ENCODE assay signal across 9 cellular contexts in genomic region chr3:12750223-12750622, GRCh38. TPM values are rescaled to one million over a fixed set of nuclear protein-coding genes. Genes with fewer than 3 reads are reported as not detected.
DNase-seq lines count a peak whose midpoint lies in the region; ATAC-seq and TF ChIP-seq lines count a peak whose summit lies in the region.
"Had no signal": no experiment of that assay in that cellular context is flagged by ENCODE, and none has a peak within 500 bp of the region (broad histone marks: within the 10 kb centered on the region; RNA-seq: fewer than 3 reads in every experiment).

No MANE protein-coding gene starts in this region.

- no peaks in the 10 kb centered on the region for H3K36me3 Mint-ChIP-seq in stimulated activated effector memory CD8-positive, alpha-beta T cell treated with anti-CD3 and anti-CD28 coated beads, Interleukin-12 subunit alpha, Interleukin-12 subunit beta, amount 100 ng/mL, for 72 hours

- H3K4me3 Mint-ChIP-seq in stimulated activated effector memory CD8-positive, alpha-beta T cell treated with anti-CD3 and anti-CD28 coated beads, Interleukin-12 subunit alpha, Interleukin-12 subunit beta, amount 100 ng/mL, for 72 hours = no peak overlapping the region

- H3K4me1 ChIP-seq in RWPE2 (ENCODE audit: insufficient read depth, poor library complexity, severe bottlenecking) (peaks cover 48% of the 10 kb centered on the region), uterus (no peaks in the 10 kb centered on the region)

- no peak for TF ChIP-seq POLR2A in uterus (IDR thresholded peaks at IDR 0.05)

- peaks cover 9% of the 10 kb centered on the region for H3K4me1 Mint-ChIP-seq in stimulated activated effector memory CD8-positive, alpha-beta T cell treated with anti-CD3 and anti-CD28 coated beads, Interleukin-12 subunit alpha, Interleukin-12 subunit beta, amount 100 ng/mL, for 72 hours

- POLR2A ChIA-PET in AG04450 (lab: Yijun Ruan, JAX) = no interaction called here

- H3K9me3 ChIP-seq in AG04450 (ENCODE audit: control insufficient read depth, insufficient read depth, low read length) (no peaks in the 10 kb centered on the region), RWPE2 (ENCODE audit: severe bottlenecking) (no peaks in the 10 kb centered on the region), uterus (no peaks in the 10 kb centered on the region)

- DNase-seq in AG04450 (ENCODE audit: low read depth, low spot score) (peak; percentile 70), RWPE2 (ENCODE audit: low spot score) (no peak), Right ventricle myocardium superior (peak; percentile 69), uterus (peak; percentile 19 to 36)
- no peak for DNase-seq in stimulated activated effector memory CD8-positive, alpha-beta T cell treated with anti-CD3 and anti-CD28 coated beads, Interleukin-12 subunit alpha, Interleukin-12 subunit beta, amount 100 ng/mL, for 72 hours (ENCODE audit: low spot score in 2 of 2)

- H3K27me3 ChIP-seq in AG04450 (ENCODE audit: control insufficient read depth, insufficient read depth, low read length) (no peaks in the 10 kb centered on the region), RWPE2 (ENCODE audit: insufficient read depth, poor library complexity, severe bottlenecking) (no peaks in the 10 kb centered on the region), uterus (no peaks in the 10 kb centered on the region)

- intact Hi-C loops in Right ventricle myocardium superior (cut with DNase I) (no loop called here), uterus (cut with DNase I; ENCODE audit: low total_unique reads) (no loop called here)

- TF ChIP-seq CTCF in AG04450 (IDR thresholded peaks at IDR 0.05; ENCODE audit: low read depth, low read length) = no peak
- TF ChIP-seq CTCF in RWPE2 (IDR thresholded peaks at IDR 0.05; ENCODE audit: poor library complexity, severe bottlenecking) = no peak
- TF ChIP-seq CTCF in uterus (IDR thresholded peaks at IDR 0.05) = no peak

- no peak overlapping the region for H3K4me3 ChIP-seq in AG04450 (ENCODE audit: low read depth, low read length)
- no peak overlapping the region for H3K4me3 ChIP-seq in RWPE2 (ENCODE audit: severe bottlenecking)
- H3K4me3 ChIP-seq in uterus = no peak overlapping the region

- peak; percentile 22 for ATAC-seq in HG02623 (IDR thresholded peaks at IDR 0.05; ENCODE audit: unreplicated experiment)
- ATAC-seq in RWPE2 (ENCODE audit: low read depth) = peak; percentile 60
- peak; percentile 87 for ATAC-seq in Right ventricle myocardium superior (ENCODE audit: poor library complexity)
- ATAC-seq in stimulated activated effector memory CD8-positive, alpha-beta T cell treated with anti-CD3 and anti-CD28 coated beads, Interleukin-12 subunit alpha, Interleukin-12 subunit beta, amount 100 ng/mL, for 72 hours = no peak
- no peak for ATAC-seq in HG02870 (IDR thresholded peaks at IDR 0.05; ENCODE audit: unreplicated experiment)
- no peak for ATAC-seq in GM21526 (IDR thresholded peaks at IDR 0.05; ENCODE audit: low FRiP score, unreplicated experiment)

- H3K9me3 Mint-ChIP-seq in stimulated activated effector memory CD8-positive, alpha-beta T cell treated with anti-CD3 and anti-CD28 coated beads, Interleukin-12 subunit alpha, Interleukin-12 subunit beta, amount 100 ng/mL, for 72 hours = no peaks in the 10 kb centered on the region

- H3K27ac Mint-ChIP-seq in stimulated activated effector memory CD8-positive, alpha-beta T cell treated with anti-CD3 and anti-CD28 coated beads, Interleukin-12 subunit alpha, Interleukin-12 subunit beta, amount 100 ng/mL, for 72 hours = no peak overlapping the region

- peaks cover 94% of the 10 kb centered on the region for H3K36me3 ChIP-seq in RWPE2 (ENCODE audit: low read depth)
- H3K36me3 ChIP-seq in uterus = no peaks in the 10 kb centered on the region

- CTCF ChIA-PET in AG04450 (lab: Charles Lee) = interaction anchor here (1.1 kb wide), 1 partner anchor 30 kb away, joined by 3 read pairs; no protein-coding TSS in a partner anchor

- H3K27ac ChIP-seq in AG04450 (ENCODE audit: low read depth, low read length) (peak overlapping the region; percentile 79), RWPE2 (ENCODE audit: poor library complexity, severe bottlenecking) (peak overlapping the region; percentile 97), uterus (peak overlapping the region; percentile 50 to 52)

RNA-seq across cellular contexts. Expression of gene TMEM40, which starts 8.8 kb away (rescaled TPM):
- 0.41 and 0.47 TPM in 2 replicates for polyA plus RNA-seq in AG04450 (2011; rRNA removed)
- polyA minus RNA-seq in AG04450 (2011; rRNA and poly(A)+ RNA removed) = 1.1 TPM in 1 of 2 replicates, not detected in the other
- total RNA-seq in Right ventricle myocardium superior (5.6 TPM), uterus (not detected)
- polyA plus RNA-seq: neural cell had no signal

RNA-seq across cellular contexts. Expression of gene CAND2, which starts 46.3 kb away (rescaled TPM):
- 5.8 and 7.3 TPM in 2 replicates for polyA plus RNA-seq in AG04450 (2011; rRNA removed)
- polyA minus RNA-seq in AG04450 (2011; rRNA and poly(A)+ RNA removed) = 13.7 and 14.7 TPM in 2 replicates
- total RNA-seq in Right ventricle myocardium superior = 61.6 TPM
- total RNA-seq in uterus = 10 to 100 TPM in 3 of 4 donors, 1 to 10 TPM in 1; 6.8 to 42.0 (median 22.1) TPM

Comparison
In these comparisons a context has a peak if more than half of its experiments do, and no peak if none do; other contexts are left out.
1. DNase-seq: peak in AG04450 (single experiment), Right ventricle myocardium superior (single experiment) and uterus (2 of 2); none in RWPE2 (single experiment) and stimulated activated effector memory CD8-positive, alpha-beta T cell treated with anti-CD3 and anti-CD28 coated beads, Interleukin-12 subunit alpha, Interleukin-12 subunit beta, amount 100 ng/mL, for 72 hours (0 of 2).
2. ATAC-seq: peak in HG02623 (single experiment), RWPE2 (single experiment) and Right ventricle myocardium superior (single experiment); none in stimulated activated effector memory CD8-positive, alpha-beta T cell treated with anti-CD3 and anti-CD28 coated beads, Interleukin-12 subunit alpha, Interleukin-12 subunit beta, amount 100 ng/mL, for 72 hours (single experiment), HG02870 (single experiment) and GM21526 (single experiment).
3. Peak in every context shown above with its lines, with median percentiles within 50 percentile points of each other: H3K27ac ChIP-seq.